In the genomic region with DNA sequence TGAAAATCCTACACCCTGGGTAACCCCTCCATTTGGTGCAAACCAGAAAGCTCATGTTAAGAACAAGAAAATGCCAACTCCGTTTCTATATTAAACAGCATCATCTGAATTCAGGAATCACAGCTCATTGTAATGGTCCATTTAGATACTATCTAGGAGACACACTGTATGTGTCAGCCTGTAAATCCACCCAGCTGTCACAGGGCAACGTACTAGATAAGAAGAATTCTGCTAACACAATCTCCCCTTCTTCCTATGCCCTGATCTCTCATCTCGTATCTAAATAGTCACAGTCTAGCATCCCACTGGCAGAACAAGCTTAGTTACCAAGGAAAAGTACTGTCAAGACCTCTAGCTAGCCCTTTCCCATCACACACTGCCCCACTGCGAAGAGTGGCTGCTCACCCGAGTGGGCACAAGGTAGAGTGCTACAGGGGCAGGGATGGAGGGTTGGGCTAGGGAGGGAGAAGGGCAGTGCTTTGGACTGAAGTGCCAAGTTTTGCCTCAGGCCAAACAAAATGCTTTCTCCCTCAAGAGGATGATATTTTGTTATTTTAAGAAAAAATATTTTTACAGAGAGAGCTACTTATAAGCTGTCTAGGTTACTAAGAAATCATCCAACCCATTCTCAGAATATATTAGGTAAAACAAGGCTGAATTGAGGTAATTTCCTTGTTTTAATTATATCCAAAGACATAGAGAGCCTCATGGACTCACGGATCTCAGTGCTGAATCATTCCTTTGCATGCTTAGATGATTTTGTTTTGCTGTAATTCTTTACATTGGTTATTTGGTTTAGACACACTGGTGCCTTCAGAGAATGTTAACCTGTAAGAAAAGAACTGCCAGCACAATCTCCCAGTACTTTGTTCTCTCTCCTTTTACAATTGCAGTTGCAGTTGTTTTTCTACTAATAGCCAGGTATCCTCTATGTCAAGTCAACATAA, we compare ENCODE assay signal across 19 cellular contexts.
DNase-seq lines count a peak whose midpoint lies in the region; ATAC-seq and TF ChIP-seq lines count a peak whose summit lies in the region.
"Had no signal": no experiment of that assay in that cellular context is flagged by ENCODE, and none has a peak within 500 bp of the region (broad histone marks: within the 10 kb centered on the region; RNA-seq: fewer than 3 reads in every experiment).

No MANE protein-coding gene starts in this region.

- H3K4me3 ChIP-seq in naive thymus-derived CD4-positive, alpha-beta T cell (ENCODE audit: low read length) = no peak overlapping the region
- H3K4me3 ChIP-seq: BLaER1 treated with 17β-estradiol and CSF1 and Interleukin-3, amounts not matched to agents 10 nM and 100 nM; GM23248 had no signal

- H3K9me3 Mint-ChIP-seq in activated naive CD8-positive, alpha-beta T cell treated with anti-CD3 and anti-CD28 coated beads, Interleukin-2, amount 50 U/mL, for 24 hours = no peaks in the 10 kb centered on the region
- H3K9me3 Mint-ChIP-seq in activated naive CD8-positive, alpha-beta T cell treated with anti-CD3 and anti-CD28 coated beads for 36 hours = no peaks in the 10 kb centered on the region
- no peaks in the 10 kb centered on the region for H3K9me3 Mint-ChIP-seq in progenitor cell of endocrine pancreas (ENCODE audit: low read depth)
- no peaks in the 10 kb centered on the region for H3K9me3 Mint-ChIP-seq in naive thymus-derived CD4-positive, alpha-beta T cell
- H3K9me3 Mint-ChIP-seq: CD8-positive, alpha-beta memory T cell had no signal

- no peak overlapping the region for H3K4me3 Mint-ChIP-seq in activated naive CD8-positive, alpha-beta T cell treated with anti-CD3 and anti-CD28 coated beads, Interleukin-2, amount 50 U/mL, for 24 hours
- no peak overlapping the region for H3K4me3 Mint-ChIP-seq in activated naive CD8-positive, alpha-beta T cell treated with anti-CD3 and anti-CD28 coated beads for 36 hours
- H3K4me3 Mint-ChIP-seq in progenitor cell of endocrine pancreas (ENCODE audit: low read depth) = no peak overlapping the region
- H3K4me3 Mint-ChIP-seq in naive thymus-derived CD4-positive, alpha-beta T cell = no peak overlapping the region
- H3K4me3 Mint-ChIP-seq: CD8-positive, alpha-beta memory T cell had no signal

- no peaks in the 10 kb centered on the region for H3K9me3 ChIP-seq in naive thymus-derived CD4-positive, alpha-beta T cell (ENCODE audit: control insufficient read depth in 2 of 3, low read length in 3 of 3)
- H3K9me3 ChIP-seq: BLaER1 treated with 17β-estradiol and CSF1 and Interleukin-3, amounts not matched to agents 10 nM and 100 nM had no signal

- H3K36me3 Mint-ChIP-seq in activated naive CD8-positive, alpha-beta T cell treated with anti-CD3 and anti-CD28 coated beads, Interleukin-2, amount 50 U/mL, for 24 hours (ENCODE audit: low read depth) = no peaks in the 10 kb centered on the region
- no peaks in the 10 kb centered on the region for H3K36me3 Mint-ChIP-seq in activated naive CD8-positive, alpha-beta T cell treated with anti-CD3 and anti-CD28 coated beads for 36 hours
- H3K36me3 Mint-ChIP-seq in progenitor cell of endocrine pancreas (ENCODE audit: insufficient read depth) = no peaks in the 10 kb centered on the region
- no peaks in the 10 kb centered on the region for H3K36me3 Mint-ChIP-seq in naive thymus-derived CD4-positive, alpha-beta T cell
- H3K36me3 Mint-ChIP-seq: CD8-positive, alpha-beta memory T cell had no signal

- no peak for TF ChIP-seq CTCF in progenitor cell of endocrine pancreas (IDR thresholded peaks at IDR 0.05; ENCODE audit: unreplicated experiment)

- in situ Hi-C loops in KBM-7 (cut with MboI; ENCODE audit: low pct_unique_long_range_greater_than_20kb, low sequenced_read_pairs) = no loop called here

- H3K27ac ChIP-seq in naive thymus-derived CD4-positive, alpha-beta T cell (ENCODE audit: low read depth, low read length) = no peak overlapping the region
- H3K27ac ChIP-seq: BLaER1 treated with 17β-estradiol and CSF1 and Interleukin-3, amounts not matched to agents 10 nM and 100 nM; GM23248 had no signal

- no peaks in the 10 kb centered on the region for H3K4me1 ChIP-seq in naive thymus-derived CD4-positive, alpha-beta T cell (ENCODE audit: control insufficient read depth in 2 of 2, insufficient read depth in 2 of 2, low read length in 2 of 2)
- H3K4me1 ChIP-seq: BLaER1 treated with 17β-estradiol and CSF1 and Interleukin-3, amounts not matched to agents 10 nM and 100 nM had no signal

- CTCF ChIA-PET in naive thymus-derived CD4-positive, alpha-beta T cell (lab: Charles Lee) = interaction anchor here (0.7 kb wide), 1 partner anchor 626 kb away, joined by 3 read pairs; no protein-coding TSS in a partner anchor

- no peaks in the 10 kb centered on the region for H3K36me3 ChIP-seq in naive thymus-derived CD4-positive, alpha-beta T cell (ENCODE audit: control insufficient read depth in 2 of 3, insufficient read depth in 3 of 3, low read length in 3 of 3)
- H3K36me3 ChIP-seq: BLaER1 treated with 17β-estradiol and CSF1 and Interleukin-3, amounts not matched to agents 10 nM and 100 nM had no signal

- intact Hi-C loops in naive thymus-derived CD4-positive, alpha-beta T cell (cut with micrococcal nuclease) = no loop called here

- H3K27me3 Mint-ChIP-seq in activated naive CD8-positive, alpha-beta T cell treated with anti-CD3 and anti-CD28 coated beads, Interleukin-2, amount 50 U/mL, for 24 hours = no peaks in the 10 kb centered on the region
- H3K27me3 Mint-ChIP-seq in activated naive CD8-positive, alpha-beta T cell treated with anti-CD3 and anti-CD28 coated beads for 36 hours = no peaks in the 10 kb centered on the region
- no peaks in the 10 kb centered on the region for H3K27me3 Mint-ChIP-seq in progenitor cell of endocrine pancreas
- H3K27me3 Mint-ChIP-seq in naive thymus-derived CD4-positive, alpha-beta T cell = peaks cover 0 to under 1% (median 0%) of the 10 kb centered on the region in 5 donors

- H3K27me3 ChIP-seq in naive thymus-derived CD4-positive, alpha-beta T cell (ENCODE audit: control insufficient read depth in 2 of 2, insufficient read depth in 2 of 2, low read length in 2 of 2) = no peaks in the 10 kb centered on the region
- H3K27me3 ChIP-seq: BLaER1 treated with 17β-estradiol and CSF1 and Interleukin-3, amounts not matched to agents 10 nM and 100 nM had no signal

- H3K27ac Mint-ChIP-seq in activated naive CD8-positive, alpha-beta T cell treated with anti-CD3 and anti-CD28 coated beads, Interleukin-2, amount 50 U/mL, for 24 hours = no peak overlapping the region
- no peak overlapping the region for H3K27ac Mint-ChIP-seq in activated naive CD8-positive, alpha-beta T cell treated with anti-CD3 and anti-CD28 coated beads for 36 hours
- H3K27ac Mint-ChIP-seq in progenitor cell of endocrine pancreas = peak overlapping the region; percentile 7
- no peak overlapping the region for H3K27ac Mint-ChIP-seq in naive thymus-derived CD4-positive, alpha-beta T cell

- POLR2A ChIA-PET in naive thymus-derived CD4-positive, alpha-beta T cell (lab: Charles Lee) = interaction anchor here (0.8 kb wide), 1 partner anchor 340 kb away, joined by 4 read pairs; no protein-coding TSS in a partner anchor

- no peaks in the 10 kb centered on the region for H3K4me1 Mint-ChIP-seq in activated naive CD8-positive, alpha-beta T cell treated with anti-CD3 and anti-CD28 coated beads, Interleukin-2, amount 50 U/mL, for 24 hours
- H3K4me1 Mint-ChIP-seq in activated naive CD8-positive, alpha-beta T cell treated with anti-CD3 and anti-CD28 coated beads for 36 hours = no peaks in the 10 kb centered on the region
- H3K4me1 Mint-ChIP-seq in progenitor cell of endocrine pancreas (ENCODE audit: low read depth) = peaks cover 16% of the 10 kb centered on the region
- H3K4me1 Mint-ChIP-seq in naive thymus-derived CD4-positive, alpha-beta T cell = no peaks in the 10 kb centered on the region
- H3K4me1 Mint-ChIP-seq: CD8-positive, alpha-beta memory T cell had no signal

- ATAC-seq in activated naive CD8-positive, alpha-beta T cell treated with anti-CD3 and anti-CD28 coated beads, Interleukin-2, amount 50 U/mL, for 24 hours = peak; percentile 33
- no peak for ATAC-seq in naive thymus-derived CD4-positive, alpha-beta T cell

- DNase-seq in activated naive CD8-positive, alpha-beta T cell treated with anti-CD3 and anti-CD28 coated beads, Interleukin-2, amount 50 U/mL, for 24 hours = no peak
- DNase-seq in activated naive CD8-positive, alpha-beta T cell treated with anti-CD3 and anti-CD28 coated beads for 36 hours = no peak
- peak; percentile 75 for DNase-seq in SK-N-DZ (ENCODE audit: low spot score)
- peak; percentile 37 for DNase-seq in kidney glomerular epithelial cell (lab: John Stamatoyannopoulos, UW)
- no peak for DNase-seq in progenitor cell of endocrine pancreas (ENCODE audit: low spot score, unreplicated experiment)
- no peak for DNase-seq in SKM-1 treated with dmso at 0.1 percent for 144 hours (lab: John Stamatoyannopoulos, UW; ENCODE audit: unreplicated experiment)
- no peak for DNase-seq in naive thymus-derived CD4-positive, alpha-beta T cell
- no peak for DNase-seq in KBM-7
- DNase-seq: CD8-positive, alpha-beta memory T cell; GDM1; GM23248; Kasumi-1; NCI-H1105 treated with DMSO at 0.1 percent for 48 hours; NCI-H1930; NCI-H526 treated with DMSO at 0.1 percent for 48 hours; NK-92 treated with Interleukin-12 subunit alpha and Interleukin-12 subunit beta, amount 100 ng/mL, for 24 hours; RPMI8226; SIG-M5 had no signal

Comparison
In these comparisons a context has a peak if more than half of its experiments do, and no peak if none do; other contexts are left out.
1. DNase-seq: peak in SK-N-DZ (single experiment) and kidney glomerular epithelial cell (single experiment); none in activated naive CD8-positive, alpha-beta T cell treated with anti-CD3 and anti-CD28 coated beads, Interleukin-2, amount 50 U/mL, for 24 hours (single experiment), activated naive CD8-positive, alpha-beta T cell treated with anti-CD3 and anti-CD28 coated beads for 36 hours (single experiment), progenitor cell of endocrine pancreas (single experiment), SKM-1 treated with dmso at 0.1 percent for 144 hours (single experiment), naive thymus-derived CD4-positive, alpha-beta T cell (0 of 9) and KBM-7 (single experiment).